ENCODE assay signal across 1 cellular context in genomic region chr5:148806520-148806931, GRCh38.
TF ChIP-seq lines count a peak whose summit lies in the region.

No MANE protein-coding gene starts in this region.

TF ChIP-seq in endothelial cell of umbilical vein, 7 proteins besides CTCF, POLR2A, EP300 and RAD21:
- TF ChIP-seq FOS (IDR thresholded peaks at IDR 0.05; ENCODE audit: borderline replicate concordance, insufficient read depth, low read length) (peak; percentile 71), EZH2 (IDR thresholded peaks at IDR 0.05; ENCODE audit: borderline replicate concordance, low read depth, low read length, severe bottlenecking) (no peak), POLR2AphosphoS5 (IDR thresholded peaks at IDR 0.05; ENCODE audit: insufficient read depth, low read depth, low read length) (peak; percentile 24), MYC (IDR thresholded peaks at IDR 0.05; ENCODE audit: low read depth, low read length) (no peak), MAX (IDR thresholded peaks at IDR 0.05; ENCODE audit: insufficient read depth, insufficient read length) (no peak), GATA2 (IDR thresholded peaks at IDR 0.05; ENCODE audit: insufficient read depth, insufficient read length, low read depth, low read length) (peak; percentile 87), JUN (IDR thresholded peaks at IDR 0.05; ENCODE audit: borderline replicate concordance, insufficient read depth, insufficient read length, low read depth) (no peak)
TF ChIP-seq in endothelial cell of umbilical vein: peak in this region for 3.
